In the genomic region with DNA sequence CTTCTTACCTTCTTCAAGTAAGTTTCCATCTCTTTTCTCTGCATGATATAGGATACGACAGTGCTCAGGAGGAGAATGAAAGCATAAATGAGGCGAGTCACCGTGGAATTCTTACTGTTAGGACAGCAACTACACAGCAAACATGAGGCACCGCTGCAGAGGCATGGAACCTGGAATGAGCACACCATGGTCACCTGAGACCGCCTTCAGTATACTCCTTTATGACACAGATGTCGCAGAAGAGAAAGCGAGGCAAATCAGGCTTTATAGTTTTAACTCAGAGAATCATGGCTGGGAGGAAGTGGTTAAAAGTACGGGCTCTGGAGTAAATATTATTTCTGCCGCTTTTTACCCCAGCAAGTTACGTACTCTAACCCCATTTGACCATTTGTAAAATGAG, we compare ENCODE assay signal across 15 cellular contexts.
"Had no signal": no experiment of that assay in that cellular context is flagged by ENCODE, and none has a peak within 500 bp of the region (broad histone marks: within the 10 kb centered on the region; RNA-seq: fewer than 3 reads in every experiment).

No MANE protein-coding gene starts in this region.

- H3K27me3 ChIP-seq: adrenal gland, gastroesophageal sphincter, thyroid gland, uterus had no signal

- H3K36me3 ChIP-seq: uterus had no signal

- H3K4me3 ChIP-seq: adrenal gland, coronary artery, gastroesophageal sphincter, thyroid gland, uterus had no signal

- ATAC-seq: gastroesophageal sphincter, left ventricle myocardium superior had no signal

- H3K27ac ChIP-seq: adrenal gland, coronary artery, gastroesophageal sphincter, parathyroid adenoma, thyroid gland, uterus had no signal

- DNase-seq: activated CD4-positive, alpha-beta T cell treated with anti-CD3 and anti-CD28 coated beads, Interleukin-2, amount 50 U/mL, for 1 hour; activated effector memory CD4-positive, alpha-beta T cell treated with Interleukin-2 at 50 U/mL for 16 hours; adrenal gland; caudate nucleus; effector CD8-positive, alpha-beta T cell; left ventricle myocardium superior; retina; SK-N-SH; stimulated activated CD4-positive, alpha-beta T cell treated with anti-CD3 and anti-CD28 coated beads, Interleukin-15, amount 100 ng/mL, for 24 hours; stimulated activated CD4-positive, alpha-beta T cell treated with anti-CD3 and anti-CD28 coated beads, Interleukin-4, amount 100 ng/mL, for 24 hours; thyroid gland; uterus had no signal

- H3K9me3 ChIP-seq: adrenal gland, gastroesophageal sphincter, SK-N-SH, thyroid gland, uterus had no signal
